In the genomic region with DNA sequence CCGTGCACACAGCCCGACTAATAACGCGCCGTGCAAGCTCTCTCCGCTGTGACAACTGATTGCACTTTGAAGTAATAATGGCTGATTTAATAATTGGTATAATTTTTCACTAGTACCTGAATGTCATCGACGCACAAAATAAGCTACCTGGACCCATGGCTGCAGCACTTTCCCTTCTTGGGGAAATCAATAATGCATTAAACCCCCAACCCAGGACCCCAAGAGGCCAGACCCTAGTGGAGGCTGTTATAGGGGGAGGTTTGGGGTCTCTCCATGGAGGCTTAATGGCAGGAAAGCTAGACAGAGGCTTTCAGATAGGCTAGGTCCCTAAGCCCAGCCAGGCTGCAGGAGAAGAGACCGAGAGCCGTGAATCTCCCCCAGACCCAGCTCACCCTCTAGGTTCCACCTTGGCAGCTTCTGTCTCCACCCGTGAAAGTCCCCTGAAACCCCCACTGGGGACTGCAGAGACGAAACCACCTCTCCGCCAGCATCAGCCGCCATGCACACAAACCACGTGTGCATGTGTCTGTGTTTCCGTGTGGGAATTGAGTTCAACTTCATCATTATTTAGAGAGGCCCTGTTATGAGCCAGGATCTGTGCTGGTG, we compare ENCODE assay signal across 13 cellular contexts.
"Had no signal": no experiment of that assay in that cellular context is flagged by ENCODE, and none has a peak within 500 bp of the region (broad histone marks: within the 10 kb centered on the region; RNA-seq: fewer than 3 reads in every experiment).

No MANE protein-coding gene starts in this region.

- H3K27ac ChIP-seq: gastrocnemius medialis, left ventricle myocardium inferior, parathyroid adenoma, skin epidermis had no signal

- DNase-seq: activated naive CD4-positive, alpha-beta T cell treated with anti-CD3 and anti-CD28 coated beads, Interleukin-2, amount 10 ng/mL, durations not matched to agents 7 days and 5 days; central memory CD4-positive, alpha-beta T cell; cortex of kidney; effector CD8-positive, alpha-beta T cell; gastrocnemius medialis; left ventricle myocardium inferior; mesenchymal stem cell; stimulated activated naive B cell treated with anti-CD40 and anti-IgM and Interleukin-4, amounts not matched to agents 10 μg/mL and 1 μg/mL and 100 μg/mL, for 72 hours; substantia nigra; trophoblast cell had no signal

- H3K27ac Mint-ChIP-seq: activated naive CD4-positive, alpha-beta T cell treated with anti-CD3 and anti-CD28 coated beads, Interleukin-2, amount 10 ng/mL, durations not matched to agents 7 days and 5 days; stimulated activated naive B cell treated with anti-CD40 and anti-IgM and Interleukin-4, amounts not matched to agents 10 μg/mL and 1 μg/mL and 100 μg/mL, for 72 hours had no signal

- H3K36me3 Mint-ChIP-seq: activated naive CD4-positive, alpha-beta T cell treated with anti-CD3 and anti-CD28 coated beads, Interleukin-2, amount 10 ng/mL, durations not matched to agents 7 days and 5 days; stimulated activated naive B cell treated with anti-CD40 and anti-IgM and Interleukin-4, amounts not matched to agents 10 μg/mL and 1 μg/mL and 100 μg/mL, for 72 hours had no signal

- H3K4me3 Mint-ChIP-seq: activated naive CD4-positive, alpha-beta T cell treated with anti-CD3 and anti-CD28 coated beads, Interleukin-2, amount 10 ng/mL, durations not matched to agents 7 days and 5 days; stimulated activated naive B cell treated with anti-CD40 and anti-IgM and Interleukin-4, amounts not matched to agents 10 μg/mL and 1 μg/mL and 100 μg/mL, for 72 hours had no signal

- ATAC-seq: activated CD4-positive, CD25-positive, alpha-beta regulatory T cell treated with anti-CD3 and anti-CD28 coated beads, Interleukin-2, amount 50 U/mL, for 24 hours; gastrocnemius medialis had no signal

- H3K36me3 ChIP-seq: gastrocnemius medialis, left ventricle myocardium inferior had no signal

- H3K4me1 ChIP-seq: gastrocnemius medialis, left ventricle myocardium inferior, parathyroid adenoma had no signal

- H3K9ac ChIP-seq: parathyroid adenoma had no signal

- H2AFZ ChIP-seq: parathyroid adenoma had no signal

- H3K4me3 ChIP-seq: gastrocnemius medialis, left ventricle myocardium inferior, skin epidermis had no signal

- H3K4me1 Mint-ChIP-seq: activated naive CD4-positive, alpha-beta T cell treated with anti-CD3 and anti-CD28 coated beads, Interleukin-2, amount 10 ng/mL, durations not matched to agents 7 days and 5 days had no signal

- H3K9me3 ChIP-seq: gastrocnemius medialis, left ventricle myocardium inferior had no signal

- H3K79me2 ChIP-seq: parathyroid adenoma had no signal

- H3K9me3 Mint-ChIP-seq: activated naive CD4-positive, alpha-beta T cell treated with anti-CD3 and anti-CD28 coated beads, Interleukin-2, amount 10 ng/mL, durations not matched to agents 7 days and 5 days had no signal
